ENCODE assay signal across 14 cellular contexts in genomic region chr19:54459282-54460229, GRCh38. TPM values are rescaled to one million over a fixed set of nuclear protein-coding genes. Genes with fewer than 3 reads are reported as not detected.
DNase-seq lines count a peak whose midpoint lies in the region; ATAC-seq, FAIRE-seq and TF ChIP-seq lines count a peak whose summit lies in the region.
"Had no signal": no experiment of that assay in that cellular context is flagged by ENCODE, and none has a peak within 500 bp of the region (broad histone marks: within the 10 kb centered on the region; RNA-seq: fewer than 3 reads in every experiment).

No MANE protein-coding gene starts in this region.

- H3K27me3 ChIP-seq in A673 (replicated peaks; ENCODE audit: insufficient read depth, low read depth, low read length, poor library complexity) (no peaks in the 10 kb centered on the region), mesenchymal stem cell (ENCODE audit: control insufficient read depth in 1 of 2, insufficient read depth in 1 of 2, low read length in 2 of 2) (no peaks in the 10 kb centered on the region)
- H3K27me3 ChIP-seq: gastrocnemius medialis had no signal

- POLR2A ChIA-PET in A673 (lab: Charles Lee; ENCODE audit: low non-redundant PET), result interaction anchor here (0.5 to 0.7 kb wide), 4 partner anchors 9 to 264 kb away, joined by 3 to 5 read pairs (median 4); partner anchors contain the start of gene LENG8
- POLR2A ChIA-PET in activated CD8-positive, alpha-beta T cell treated with anti-CD3 and anti-CD28 coated beads, Interleukin-2, amount 10 ng/mL, durations not matched to agents 7 days and 5 days (lab: Charles Lee), result interaction anchor here (0.8 to 2.9 kb wide), 2 partner anchors 9 to 11 kb away, joined by 3 to 15 read pairs; partner anchors contain the start of gene LENG8

- H3K27ac ChIP-seq in A673 (ENCODE audit: low read depth, low read length, poor library complexity, severe bottlenecking), result peak overlapping the region; percentile 45
- H3K27ac ChIP-seq in mesenchymal stem cell (ENCODE audit: low read length, poor library complexity, severe bottlenecking), result no peak overlapping the region
- H3K27ac ChIP-seq: gastrocnemius medialis had no signal

- H2BK12ac ChIP-seq in mesenchymal stem cell (ENCODE audit: low read length in 2 of 2), result no peak overlapping the region

- no TSS peak for BruUV-seq in A673 (replicated peaks; lab: Mats Ljungman, UMichigan)

- no peak overlapping the region for H3K23ac ChIP-seq in mesenchymal stem cell (ENCODE audit: low read length in 2 of 2)

- H3K9me3 ChIP-seq in A673 (ENCODE audit: low read depth, low read length, poor library complexity, severe bottlenecking) (no peaks in the 10 kb centered on the region), mesenchymal stem cell (ENCODE audit: control insufficient read depth, low read length) (no peaks in the 10 kb centered on the region)
- H3K9me3 ChIP-seq: gastrocnemius medialis, SK-N-SH had no signal

- peak overlapping the region; percentile 61 for H3K27ac Mint-ChIP-seq in activated CD8-positive, alpha-beta T cell treated with anti-CD3 and anti-CD28 coated beads, Interleukin-2, amount 10 ng/mL, durations not matched to agents 7 days and 5 days

- H3K4me1 Mint-ChIP-seq in activated CD8-positive, alpha-beta T cell treated with anti-CD3 and anti-CD28 coated beads, Interleukin-2, amount 10 ng/mL, durations not matched to agents 7 days and 5 days (ENCODE audit: low read depth), result peaks cover 36% of the 10 kb centered on the region

- H3K9me3 Mint-ChIP-seq in activated CD8-positive, alpha-beta T cell treated with anti-CD3 and anti-CD28 coated beads, Interleukin-2, amount 10 ng/mL, durations not matched to agents 7 days and 5 days (ENCODE audit: insufficient read depth), result no peaks in the 10 kb centered on the region

- peak overlapping the region; percentile 2 for H3K9ac ChIP-seq in mesenchymal stem cell (ENCODE audit: low read length)
- H3K9ac ChIP-seq: SK-N-SH had no signal

- H2BK5ac ChIP-seq in mesenchymal stem cell (ENCODE audit: low read depth, low read length, poor library complexity, severe bottlenecking), result no peak overlapping the region

- no peak overlapping the region for H2AK5ac ChIP-seq in mesenchymal stem cell (ENCODE audit: low read length, severe bottlenecking)

- H3K14ac ChIP-seq in mesenchymal stem cell (ENCODE audit: low read length in 2 of 2), result no peak overlapping the region

- ATAC-seq in activated CD8-positive, alpha-beta T cell treated with anti-CD3 and anti-CD28 coated beads, Interleukin-2, amount 10 ng/mL, durations not matched to agents 7 days and 5 days, result no peak
- no peak for ATAC-seq in HG02759 (IDR thresholded peaks at IDR 0.05; ENCODE audit: unreplicated experiment)
- no peak for ATAC-seq in HG03457 (IDR thresholded peaks at IDR 0.05; ENCODE audit: unreplicated experiment)
- ATAC-seq: gastrocnemius medialis had no signal

- peaks cover 58% of the 10 kb centered on the region for H3K36me3 ChIP-seq in A673 (ENCODE audit: insufficient read depth, low read length, poor library complexity, severe bottlenecking)
- peaks cover 76 to 85% of the 10 kb centered on the region in 2 experiments for H3K36me3 ChIP-seq in mesenchymal stem cell (ENCODE audit: control insufficient read depth in 1 of 2, insufficient read depth in 2 of 2, low read depth in 1 of 2, low read length in 2 of 2)

- no peak overlapping the region for H3K4ac ChIP-seq in mesenchymal stem cell (ENCODE audit: low read depth in 1 of 2, low read length in 2 of 2)

- H3K27me3 Mint-ChIP-seq in activated CD8-positive, alpha-beta T cell treated with anti-CD3 and anti-CD28 coated beads, Interleukin-2, amount 10 ng/mL, durations not matched to agents 7 days and 5 days (ENCODE audit: low read depth), result no peaks in the 10 kb centered on the region

- H4K8ac ChIP-seq in mesenchymal stem cell (ENCODE audit: low read length), result no peak overlapping the region

- H3K4me3 ChIP-seq in A673 (ENCODE audit: low read depth, low read length, poor library complexity, severe bottlenecking) (no peak overlapping the region), mesenchymal stem cell (ENCODE audit: insufficient read depth in 1 of 2, low read depth in 1 of 2, low read length in 2 of 2) (peak overlapping the region in 1 of 2 experiments; percentile 24)
- H3K4me3 ChIP-seq: gastrocnemius medialis had no signal

- intact Hi-C loops in A673 (cut with micrococcal nuclease; ENCODE audit: unreplicated experiment), result no loop called here

- peaks cover 31% of the 10 kb centered on the region for H3K79me1 ChIP-seq in mesenchymal stem cell (replicated peaks; ENCODE audit: low read length, poor library complexity, severe bottlenecking)

- H3K4me3 Mint-ChIP-seq in activated CD8-positive, alpha-beta T cell treated with anti-CD3 and anti-CD28 coated beads, Interleukin-2, amount 10 ng/mL, durations not matched to agents 7 days and 5 days, result no peak overlapping the region

- WGBS in mesenchymal stem cell, result 86% methylated on average over 16 of the region's 16 CpGs

- peak; percentile 25; the same call in 1 of the 2 replicates for TF ChIP-seq POLR2A in GM12892 (IDR thresholded peaks at IDR 0.05; ENCODE audit: low read depth, low read length)

- H2BK15ac ChIP-seq in mesenchymal stem cell (ENCODE audit: low read depth, poor library complexity, severe bottlenecking), result no peak overlapping the region

- H3K18ac ChIP-seq in mesenchymal stem cell (ENCODE audit: low read depth in 1 of 2, low read length in 2 of 2), result no peak overlapping the region

- no peak overlapping the region for H2AFZ ChIP-seq in mesenchymal stem cell (ENCODE audit: low read depth, low read length)

- no peak overlapping the region for H3K4me2 ChIP-seq in mesenchymal stem cell (ENCODE audit: low read length, poor library complexity, severe bottlenecking)
- H3K4me2 ChIP-seq: SK-N-SH had no signal

- TF ChIP-seq CTCF in A673 (conservative IDR thresholded peaks at IDR 0.05; ENCODE audit: low read depth, low read length), result no peak

- DNase-seq in A673 (ENCODE audit: low spot score), result no peak
- no peak for DNase-seq in GM12892 (ENCODE audit: insufficient read length)
- DNase-seq in activated CD8-positive, alpha-beta T cell treated with anti-CD3 and anti-CD28 coated beads, Interleukin-2, amount 10 ng/mL, durations not matched to agents 7 days and 5 days, result no peak
- no peak for DNase-seq in mesenchymal stem cell
- DNase-seq in DMS153 treated with DMSO at 0.1 percent for 48 hours (lab: John Stamatoyannopoulos, UW; ENCODE audit: unreplicated experiment), result no peak
- no peak for DNase-seq in dermis blood vessel endothelial cell
- DNase-seq: activated CD4-positive, alpha-beta T cell treated with anti-CD3 and anti-CD28 coated beads for 4 hours; gastrocnemius medialis; NCI-H1417 treated with DMSO at 0.1 percent for 48 hours; NK-92 treated with Interleukin-12 subunit alpha and Interleukin-12 subunit beta, amount 100 ng/mL, for 24 hours; SK-N-SH had no signal

- H2BK120ac ChIP-seq in mesenchymal stem cell (ENCODE audit: low read depth, low read length), result no peak overlapping the region

- FAIRE-seq in GM12892 (lab: Jason Lieb, UNC), result no peak

- CTCF ChIA-PET in A673 (lab: Charles Lee), result interaction anchor here (0.5 kb wide), 1 partner anchor 28 kb away, joined by 4 read pairs; no protein-coding TSS in a partner anchor
- CTCF ChIA-PET in activated CD8-positive, alpha-beta T cell treated with anti-CD3 and anti-CD28 coated beads, Interleukin-2, amount 10 ng/mL, durations not matched to agents 7 days and 5 days (lab: Charles Lee), result no interaction called here

- no peak overlapping the region for H4K91ac ChIP-seq in mesenchymal stem cell (ENCODE audit: low read length)

- H3K4me1 ChIP-seq in A673 (ENCODE audit: insufficient read depth, low read length, poor library complexity, severe bottlenecking), result peaks cover 27% of the 10 kb centered on the region
- H3K4me1 ChIP-seq in mesenchymal stem cell (ENCODE audit: control insufficient read depth, insufficient read depth, low read depth, low read length), result peaks cover 48% of the 10 kb centered on the region

- peaks cover 62% of the 10 kb centered on the region for H3K36me3 Mint-ChIP-seq in activated CD8-positive, alpha-beta T cell treated with anti-CD3 and anti-CD28 coated beads, Interleukin-2, amount 10 ng/mL, durations not matched to agents 7 days and 5 days (ENCODE audit: low read depth)

RNA-seq across cellular contexts. Expression of gene LENG9, which starts 4.0 kb away (rescaled TPM):
- total RNA-seq in A673 (2021), result 4.2 and 4.3 TPM in 2 replicates
- polyA plus RNA-seq in GM12892 (2012; ENCODE audit: missing spikeins), result 0.98 TPM
- 1 to 10 TPM; 5.3 to 5.6 TPM for total RNA-seq in activated CD8-positive, alpha-beta T cell treated with anti-CD3 and anti-CD28 coated beads, Interleukin-2, amount 10 ng/mL, durations not matched to agents 7 days and 5 days
- polyA plus RNA-seq in mesenchymal stem cell (2013, experiment 1 of 2), result 2.7 TPM
- polyA plus RNA-seq in mesenchymal stem cell (2013, experiment 2 of 2), result 2.4 TPM
- total RNA-seq in dermis blood vessel endothelial cell, result 6.0 and 7.5 TPM in 2 replicates

RNA-seq across cellular contexts. Expression of gene LENG8, which starts 10.6 kb away (rescaled TPM):
- total RNA-seq in A673 (2021) (129 and 149 TPM in 2 replicates), dermis blood vessel endothelial cell (40.7 and 41.0 TPM in 2 replicates)
- polyA plus RNA-seq in GM12892 (2012; ENCODE audit: missing spikeins), result 60.4 TPM
- total RNA-seq in activated CD8-positive, alpha-beta T cell treated with anti-CD3 and anti-CD28 coated beads, Interleukin-2, amount 10 ng/mL, durations not matched to agents 7 days and 5 days, result 100 to 1,000 TPM; 171 to 181 TPM
- polyA plus RNA-seq in mesenchymal stem cell (2013, experiment 1 of 2), result 130 TPM
- polyA plus RNA-seq in mesenchymal stem cell (2013, experiment 2 of 2), result 111 TPM

RNA-seq across cellular contexts. Expression of gene CDC42EP5, which starts 13.5 kb away (rescaled TPM):
- total RNA-seq in A673 (2021) (111 and 119 TPM in 2 replicates), dermis blood vessel endothelial cell (86.9 and 136 TPM in 2 replicates)
- polyA plus RNA-seq in GM12892 (2012; ENCODE audit: missing spikeins), result 2.4 TPM
- total RNA-seq in activated CD8-positive, alpha-beta T cell treated with anti-CD3 and anti-CD28 coated beads, Interleukin-2, amount 10 ng/mL, durations not matched to agents 7 days and 5 days, result not detected
- polyA plus RNA-seq in mesenchymal stem cell (2013, experiment 1 of 2), result 85.0 TPM
- polyA plus RNA-seq in mesenchymal stem cell (2013, experiment 2 of 2), result 94.3 TPM

RNA-seq across cellular contexts. Expression of gene LAIR2, which starts 43.1 kb away (rescaled TPM):
- total RNA-seq in A673 (2021) (not detected in 2 replicates), dermis blood vessel endothelial cell (not detected in 2 replicates)
- polyA plus RNA-seq in GM12892 (2012; ENCODE audit: missing spikeins), result not detected
- total RNA-seq in activated CD8-positive, alpha-beta T cell treated with anti-CD3 and anti-CD28 coated beads, Interleukin-2, amount 10 ng/mL, durations not matched to agents 7 days and 5 days, result 1 to 10 TPM; 1.4 to 1.6 TPM
- polyA plus RNA-seq in mesenchymal stem cell (2013, experiment 1 of 2), result not detected
- not detected for polyA plus RNA-seq in mesenchymal stem cell (2013, experiment 2 of 2)
- total RNA-seq: gastrocnemius medialis, kidney epithelial cell had no signal
- polyA plus RNA-seq: SK-N-SH had no signal

RNA-seq across cellular contexts. Expression of gene TTYH1, which starts 44.3 kb away (rescaled TPM):
- total RNA-seq in A673 (2021) (3.0 and 3.2 TPM in 2 replicates), dermis blood vessel endothelial cell (not detected in 2 replicates)
- polyA plus RNA-seq in GM12892 (2012; ENCODE audit: missing spikeins), result 1.5 TPM
- 1 to 10 TPM in 1 of 2 experiments, under 1 TPM in 1; 0.99 to 1.3 TPM for total RNA-seq in activated CD8-positive, alpha-beta T cell treated with anti-CD3 and anti-CD28 coated beads, Interleukin-2, amount 10 ng/mL, durations not matched to agents 7 days and 5 days
- polyA plus RNA-seq in mesenchymal stem cell (2013, experiment 1 of 2), result 0.04 TPM
- polyA plus RNA-seq in mesenchymal stem cell (2013, experiment 2 of 2), result not detected
- total RNA-seq: kidney epithelial cell had no signal

Comparison
In these comparisons a context has a peak if more than half of its experiments do, and no peak if none do; other contexts are left out.
1. RNA of gene CDC42EP5, which starts 13.5 kb away (total RNA-seq): 86.9 to 136 TPM in dermis blood vessel endothelial cell and 111 to 119 TPM in A673; not detected in activated CD8-positive, alpha-beta T cell treated with anti-CD3 and anti-CD28 coated beads, Interleukin-2, amount 10 ng/mL, durations not matched to agents 7 days and 5 days; every median in the first group is over 10 times any median in the second.